Comparison of ENCODE assay signal across 17 cellular contexts in genomic region chr12:10557766-10558165, GRCh38. TPM values are rescaled to one million over a fixed set of nuclear protein-coding genes. Genes with fewer than 3 reads are reported as not detected.
DNase-seq lines count a peak whose midpoint lies in the region; ATAC-seq lines count a peak whose summit lies in the region.
"Had no signal": no experiment of that assay in that cellular context is flagged by ENCODE, and none has a peak within 500 bp of the region (broad histone marks: within the 10 kb centered on the region; RNA-seq: fewer than 3 reads in every experiment).

No MANE protein-coding gene starts in this region.

- peaks cover 51% of the 10 kb centered on the region for H3K36me3 Mint-ChIP-seq in activated naive CD8-positive, alpha-beta T cell treated with anti-CD3 and anti-CD28 coated beads, Interleukin-2, amount 10 ng/mL, durations not matched to agents 7 days and 5 days

- peaks cover 0 to 12% (median 0%) of the 10 kb centered on the region in 11 experiments; a peak in 5 of 22 replicates for H3K27me3 ChIP-seq in BLaER1 treated with 17β-estradiol and CSF1 and Interleukin-3, amounts not matched to agents 10 nM and 100 nM
- H3K27me3 ChIP-seq: upper lobe of left lung had no signal

- no peaks in the 10 kb centered on the region for H4K20me1 ChIP-seq in BLaER1 treated with 17β-estradiol and CSF1 and Interleukin-3, amounts not matched to agents 10 nM and 100 nM

- H3K27me3 Mint-ChIP-seq in activated naive CD8-positive, alpha-beta T cell treated with anti-CD3 and anti-CD28 coated beads, Interleukin-2, amount 10 ng/mL, durations not matched to agents 7 days and 5 days = no peaks in the 10 kb centered on the region

- peaks cover 4 to 35% (median 22%) of the 10 kb centered on the region in 10 experiments; a peak in 19 of 20 replicates for H3K4me1 ChIP-seq in BLaER1 treated with 17β-estradiol and CSF1 and Interleukin-3, amounts not matched to agents 10 nM and 100 nM
- H3K4me1 ChIP-seq: upper lobe of left lung had no signal

- no peak overlapping the region for H3K4me3 ChIP-seq in BLaER1 treated with 17β-estradiol and CSF1 and Interleukin-3, amounts not matched to agents 10 nM and 100 nM
- H3K4me3 ChIP-seq: upper lobe of left lung had no signal

- peak overlapping the region; percentile 88 for H3K4me3 Mint-ChIP-seq in activated naive CD8-positive, alpha-beta T cell treated with anti-CD3 and anti-CD28 coated beads, Interleukin-2, amount 10 ng/mL, durations not matched to agents 7 days and 5 days
- H3K4me3 Mint-ChIP-seq: activated naive CD4-positive, alpha-beta T cell treated with anti-CD3 and anti-CD28 coated beads, Interleukin-2, amount 50 U/mL, for 24 hours; nephron progenitor cell had no signal

- H3K9me3 Mint-ChIP-seq in activated naive CD8-positive, alpha-beta T cell treated with anti-CD3 and anti-CD28 coated beads, Interleukin-2, amount 10 ng/mL, durations not matched to agents 7 days and 5 days = peaks cover under 1% of the 10 kb centered on the region
- H3K9me3 Mint-ChIP-seq: activated naive CD4-positive, alpha-beta T cell treated with anti-CD3 and anti-CD28 coated beads, Interleukin-2, amount 50 U/mL, for 24 hours; nephron progenitor cell had no signal

- POLR2A ChIA-PET in activated naive CD8-positive, alpha-beta T cell treated with anti-CD3 and anti-CD28 coated beads, Interleukin-2, amount 10 ng/mL, durations not matched to agents 7 days and 5 days (lab: Charles Lee) = interaction anchor here (0.8 to 3.5 kb wide), 11 partner anchors 151 to 888 kb away, joined by 3 to 57 read pairs (median 5); partner anchors contain the start of genes CD69, CLEC2B and CLEC2D

- no peak overlapping the region for H3K27ac ChIP-seq in BLaER1 treated with 17β-estradiol and CSF1 and Interleukin-3, amounts not matched to agents 10 nM and 100 nM
- H3K27ac ChIP-seq: upper lobe of left lung had no signal

- H3K27ac Mint-ChIP-seq in activated naive CD8-positive, alpha-beta T cell treated with anti-CD3 and anti-CD28 coated beads, Interleukin-2, amount 10 ng/mL, durations not matched to agents 7 days and 5 days = peak overlapping the region; percentile 91
- H3K27ac Mint-ChIP-seq: activated naive CD4-positive, alpha-beta T cell treated with anti-CD3 and anti-CD28 coated beads, Interleukin-2, amount 50 U/mL, for 24 hours; nephron progenitor cell had no signal

- H3K4me2 ChIP-seq in BLaER1 treated with 17β-estradiol and CSF1 and Interleukin-3, amounts not matched to agents 10 nM and 100 nM = peak overlapping the region in 7 of 11 experiments; percentile 46 to 76 (median 71); a peak in 9 of 22 replicates

- H3K4me1 Mint-ChIP-seq in activated naive CD8-positive, alpha-beta T cell treated with anti-CD3 and anti-CD28 coated beads, Interleukin-2, amount 10 ng/mL, durations not matched to agents 7 days and 5 days = peaks cover 46% of the 10 kb centered on the region
- H3K4me1 Mint-ChIP-seq: nephron progenitor cell had no signal

- no peak for DNase-seq in activated naive CD8-positive, alpha-beta T cell treated with anti-CD3 and anti-CD28 coated beads, Interleukin-2, amount 10 ng/mL, durations not matched to agents 7 days and 5 days
- no peak for DNase-seq in CD1c-positive myeloid dendritic cell (ENCODE audit: extremely low spot score)
- no peak for DNase-seq in DMS79 treated with DMSO at 0.1 percent for 48 hours (lab: John Stamatoyannopoulos, UW)
- no peak for DNase-seq in HPDE6-E6E7 (ENCODE audit: extremely low spot score)
- DNase-seq in NOMO-1 treated with DMSO at 0.1 percent for 48 hours (lab: John Stamatoyannopoulos, UW; ENCODE audit: unreplicated experiment) = no peak
- DNase-seq: activated CD4-positive, alpha-beta T cell treated with anti-CD3 and anti-CD28 coated beads, Interleukin-2, amount 50 U/mL, for 1 hour; cortex of kidney; EL; kidney glomerular epithelial cell; NCI-H1417 treated with DMSO at 0.1 percent for 48 hours; NCI-H82; nephron progenitor cell; upper lobe of left lung had no signal

- H3K36me3 ChIP-seq in BLaER1 treated with 17β-estradiol and CSF1 and Interleukin-3, amounts not matched to agents 10 nM and 100 nM = no peaks in the 10 kb centered on the region
- H3K36me3 ChIP-seq: upper lobe of left lung had no signal

- H3K9me3 ChIP-seq in BLaER1 treated with 17β-estradiol and CSF1 and Interleukin-3, amounts not matched to agents 10 nM and 100 nM (replicated peaks in 1 of 11) = peaks cover 6 to 20% (median 15%) of the 10 kb centered on the region in 11 experiments; a peak in 13 of 22 replicates
- H3K9me3 ChIP-seq: upper lobe of left lung had no signal

- no peak overlapping the region for H3K9ac ChIP-seq in BLaER1 treated with 17β-estradiol and CSF1 and Interleukin-3, amounts not matched to agents 10 nM and 100 nM

- ATAC-seq in GM21390 (IDR thresholded peaks at IDR 0.05; ENCODE audit: unreplicated experiment) = peak; percentile 87
- ATAC-seq in HG03280 (IDR thresholded peaks at IDR 0.05; ENCODE audit: unreplicated experiment) = peak; percentile 81
- no peak for ATAC-seq in activated naive CD8-positive, alpha-beta T cell treated with anti-CD3 and anti-CD28 coated beads, Interleukin-2, amount 10 ng/mL, durations not matched to agents 7 days and 5 days (ENCODE audit: low read depth)

RNA-seq across cellular contexts. Expression of gene EIF2S3B, which starts 52.1 kb away (rescaled TPM):
- total RNA-seq in activated naive CD8-positive, alpha-beta T cell treated with anti-CD3 and anti-CD28 coated beads, Interleukin-2, amount 10 ng/mL, durations not matched to agents 7 days and 5 days = under 1 TPM; 0.79 to 0.89 TPM

RNA-seq across cellular contexts. Expression of gene MAGOHB, which starts 55.6 kb away (rescaled TPM):
- 10 to 100 TPM; 40.0 to 41.5 TPM for total RNA-seq in activated naive CD8-positive, alpha-beta T cell treated with anti-CD3 and anti-CD28 coated beads, Interleukin-2, amount 10 ng/mL, durations not matched to agents 7 days and 5 days
